13 cellular contexts compared by ENCODE assay signal in genomic region chr7:127886248-127886647, GRCh38.
DNase-seq lines count a peak whose midpoint lies in the region; ATAC-seq and TF ChIP-seq lines count a peak whose summit lies in the region.
"Had no signal": no experiment of that assay in that cellular context is flagged by ENCODE, and none has a peak within 500 bp of the region (broad histone marks: within the 10 kb centered on the region; RNA-seq: fewer than 3 reads in every experiment).

No MANE protein-coding gene starts in this region.

- H2AFZ ChIP-seq in osteoblast (ENCODE audit: low read length), result no peak overlapping the region

- H3K4me3 ChIP-seq in HUES48 (ENCODE audit: low read depth, low read length) (no peak overlapping the region), coronary artery (peak overlapping the region; percentile 7), osteoblast (ENCODE audit: insufficient read depth, low read length) (no peak overlapping the region)
- H3K4me3 ChIP-seq: SK-N-MC, testis had no signal

- H3K4me1 ChIP-seq in HUES48 (ENCODE audit: control insufficient read depth, insufficient read depth, low read length) (peaks cover 20% of the 10 kb centered on the region), osteoblast (ENCODE audit: insufficient read depth, low read length) (peaks cover 33% of the 10 kb centered on the region)

- H3K36me3 ChIP-seq in HUES48 (ENCODE audit: control insufficient read depth, insufficient read depth, low read length) (peaks cover 23% of the 10 kb centered on the region), osteoblast (ENCODE audit: insufficient read depth, low read length) (peaks cover 19% of the 10 kb centered on the region)

- H3K27me3 ChIP-seq in HUES48 (ENCODE audit: control insufficient read depth, insufficient read depth, low read length) (no peaks in the 10 kb centered on the region), osteoblast (ENCODE audit: insufficient read depth, low read length) (no peaks in the 10 kb centered on the region)
- H3K27me3 ChIP-seq: testis had no signal

- TF ChIP-seq CTCF in coronary artery (IDR thresholded peaks at IDR 0.05) (no peak), osteoblast (IDR thresholded peaks at IDR 0.05; ENCODE audit: extremely low read depth, low read depth, low read length) (no peak)

- no peak overlapping the region for H3K9ac ChIP-seq in HUES48 (ENCODE audit: low read depth, low read length)

- no peaks in the 10 kb centered on the region for H3K9me3 ChIP-seq in HUES48 (ENCODE audit: control insufficient read depth, insufficient read depth, low read length)
- H3K9me3 ChIP-seq in osteoblast (ENCODE audit: low read depth, low read length), result no peaks in the 10 kb centered on the region
- H3K9me3 ChIP-seq: testis had no signal

- peak overlapping the region; percentile 13 for H3K27ac ChIP-seq in HUES48 (ENCODE audit: low read depth, low read length)
- H3K27ac ChIP-seq in coronary artery, result peak overlapping the region; percentile 42 to 59
- H3K27ac ChIP-seq in osteoblast (ENCODE audit: low read depth, low read length), result peak overlapping the region; percentile 35
- H3K27ac ChIP-seq: SK-N-MC had no signal

- H3K4me2 ChIP-seq in osteoblast (ENCODE audit: insufficient read depth, low read length), result peak overlapping the region; percentile 65

- ATAC-seq in HG02981 (IDR thresholded peaks at IDR 0.05; ENCODE audit: unreplicated experiment) (no peak), GM21619 (IDR thresholded peaks at IDR 0.05; ENCODE audit: unreplicated experiment) (no peak), GM19452 (IDR thresholded peaks at IDR 0.05; ENCODE audit: unreplicated experiment) (no peak)
- ATAC-seq: activated CD8-positive, alpha-beta T cell treated with anti-CD3 and anti-CD28 coated beads for 36 hours had no signal

- H4K20me1 ChIP-seq in osteoblast (ENCODE audit: insufficient read depth, low read length), result peaks cover 25% of the 10 kb centered on the region

- DNase-seq in NCI-H524 treated with DMSO at 0.1 percent for 48 hours (lab: John Stamatoyannopoulos, UW) (peak; percentile 65), coronary artery (ENCODE audit: low spot score) (no peak), osteoblast (ENCODE audit: insufficient read length, low spot score, missing footprints) (no peak), nucleus accumbens (lab: John Stamatoyannopoulos, UW) (no peak)
- DNase-seq: activated CD8-positive, alpha-beta T cell treated with anti-CD3 and anti-CD28 coated beads for 36 hours; endodermal cell; H9; testis had no signal

- peaks cover 51% of the 10 kb centered on the region for H3K79me2 ChIP-seq in osteoblast (ENCODE audit: insufficient read depth, low read length)
